ENCODE assay signal across 32 cellular contexts in genomic region chr6:96211341-96211740, GRCh38.
"Had no signal": no experiment of that assay in that cellular context is flagged by ENCODE, and none has a peak within 500 bp of the region (broad histone marks: within the 10 kb centered on the region; RNA-seq: fewer than 3 reads in every experiment).

No MANE protein-coding gene starts in this region.

- H3K27ac Mint-ChIP-seq: activated CD4-positive, alpha-beta memory T cell treated with anti-CD3 and anti-CD28 coated beads for 36 hours; activated CD4-positive, alpha-beta T cell treated with anti-CD3 and anti-CD28 coated beads for 36 hours; activated CD4-positive, alpha-beta T cell treated with anti-CD3 and anti-CD28 coated beads, Interleukin-2, amount 10 ng/mL, durations not matched to agents 24 days and 14 days; activated CD8-positive, alpha-beta memory T cell treated with anti-CD3 and anti-CD28 coated beads, Interleukin-2, amount 10 ng/mL, durations not matched to agents 7 days and 5 days; activated CD8-positive, alpha-beta T cell treated with anti-CD3 and anti-CD28 coated beads, Interleukin-2, amount 10 ng/mL, durations not matched to agents 7 days and 5 days; activated naive CD4-positive, alpha-beta T cell treated with anti-CD3 and anti-CD28 coated beads, Interleukin-2, amount 10 ng/mL, durations not matched to agents 7 days and 5 days; activated naive CD4-positive, alpha-beta T cell treated with anti-CD3 and anti-CD28 coated beads, Interleukin-2, amount 50 U/mL, for 72 hours; activated naive CD8-positive, alpha-beta T cell treated with anti-CD3 and anti-CD28 coated beads, Interleukin-2, amount 10 ng/mL, durations not matched to agents 7 days and 5 days; activated T-cell treated with anti-CD3 and anti-CD28 coated beads, Interleukin-2, amount 50 U/mL, for 24 hours had no signal

- H3K4me3 ChIP-seq: ascending aorta, breast epithelium, cardiac muscle cell, colonic mucosa, esophagus squamous epithelium, gastroesophageal sphincter had no signal

- DNase-seq: activated CD4-positive, alpha-beta memory T cell treated with anti-CD3 and anti-CD28 coated beads for 36 hours; activated CD4-positive, alpha-beta T cell treated with anti-CD3 and anti-CD28 coated beads for 36 hours; activated CD4-positive, alpha-beta T cell treated with anti-CD3 and anti-CD28 coated beads, Interleukin-2, amount 10 ng/mL, durations not matched to agents 24 days and 14 days; activated CD4-positive, CD25-positive, alpha-beta regulatory T cell; activated CD4-positive, CD25-positive, alpha-beta regulatory T cell treated with anti-CD3 and anti-CD28 coated beads, Interleukin-2, amount 50 U/mL, for 72 hours; activated CD8-positive, alpha-beta memory T cell treated with anti-CD3 and anti-CD28 coated beads, Interleukin-2, amount 10 ng/mL, durations not matched to agents 7 days and 5 days; activated CD8-positive, alpha-beta memory T cell treated with anti-CD3 and anti-CD28 coated beads, Interleukin-2, amount 50 U/mL, for 4 hours; activated CD8-positive, alpha-beta T cell treated with anti-CD3 and anti-CD28 coated beads, Interleukin-2, amount 10 ng/mL, durations not matched to agents 7 days and 5 days; activated gamma-delta T cell; activated naive CD4-positive, alpha-beta T cell; activated naive CD4-positive, alpha-beta T cell treated with anti-CD3 and anti-CD28 coated beads, Interleukin-2, amount 10 ng/mL, durations not matched to agents 7 days and 5 days; activated naive CD8-positive, alpha-beta T cell treated with anti-CD3 and anti-CD28 coated beads, Interleukin-2, amount 10 ng/mL, durations not matched to agents 7 days and 5 days; activated T-cell treated with anti-CD3 and anti-CD28 coated beads, Interleukin-2, amount 50 U/mL, for 24 hours; activated T-cell treated with anti-CD3 and anti-CD28 coated beads, Interleukin-2, amount 50 U/mL, for 72 hours; central memory CD4-positive, alpha-beta T cell; cerebellar nuclear complex; colonic mucosa; effector CD8-positive, alpha-beta T cell; esophagus squamous epithelium; foreskin melanocyte; head of caudate nucleus; T-helper 1 cell; T-helper 2 cell had no signal

- H3K27me3 ChIP-seq: ascending aorta, breast epithelium, cardiac muscle cell, colonic mucosa, esophagus squamous epithelium, gastroesophageal sphincter had no signal

- H3K36me3 ChIP-seq: ascending aorta, breast epithelium, cardiac muscle cell, colonic mucosa, esophagus squamous epithelium, gastroesophageal sphincter had no signal

- FAIRE-seq: endometrium, endothelial cell of umbilical vein had no signal

- H3K36me3 Mint-ChIP-seq: activated CD4-positive, alpha-beta memory T cell treated with anti-CD3 and anti-CD28 coated beads for 36 hours; activated CD8-positive, alpha-beta memory T cell treated with anti-CD3 and anti-CD28 coated beads, Interleukin-2, amount 10 ng/mL, durations not matched to agents 7 days and 5 days; activated naive CD4-positive, alpha-beta T cell treated with anti-CD3 and anti-CD28 coated beads, Interleukin-2, amount 10 ng/mL, durations not matched to agents 7 days and 5 days; activated naive CD4-positive, alpha-beta T cell treated with anti-CD3 and anti-CD28 coated beads, Interleukin-2, amount 50 U/mL, for 72 hours; activated naive CD8-positive, alpha-beta T cell treated with anti-CD3 and anti-CD28 coated beads, Interleukin-2, amount 10 ng/mL, durations not matched to agents 7 days and 5 days; brain had no signal

- H3K27ac ChIP-seq: ascending aorta, breast epithelium, cardiac muscle cell, colonic mucosa, epithelial cell of prostate, esophagus squamous epithelium, gastroesophageal sphincter had no signal

- H3K9me3 Mint-ChIP-seq: activated CD4-positive, alpha-beta memory T cell treated with anti-CD3 and anti-CD28 coated beads for 36 hours; activated CD4-positive, alpha-beta T cell treated with anti-CD3 and anti-CD28 coated beads, Interleukin-2, amount 10 ng/mL, durations not matched to agents 24 days and 14 days; activated naive CD4-positive, alpha-beta T cell treated with anti-CD3 and anti-CD28 coated beads, Interleukin-2, amount 10 ng/mL, durations not matched to agents 7 days and 5 days; activated naive CD4-positive, alpha-beta T cell treated with anti-CD3 and anti-CD28 coated beads, Interleukin-2, amount 50 U/mL, for 72 hours; activated naive CD8-positive, alpha-beta T cell treated with anti-CD3 and anti-CD28 coated beads, Interleukin-2, amount 10 ng/mL, durations not matched to agents 7 days and 5 days; activated T-cell treated with anti-CD3 and anti-CD28 coated beads, Interleukin-2, amount 50 U/mL, for 24 hours; activated T-cell treated with anti-CD3 and anti-CD28 coated beads, Interleukin-2, amount 50 U/mL, for 72 hours; brain had no signal

- H3K4me1 Mint-ChIP-seq: activated CD4-positive, alpha-beta T cell treated with anti-CD3 and anti-CD28 coated beads for 36 hours; activated CD4-positive, alpha-beta T cell treated with anti-CD3 and anti-CD28 coated beads, Interleukin-2, amount 10 ng/mL, durations not matched to agents 24 days and 14 days; activated CD8-positive, alpha-beta memory T cell treated with anti-CD3 and anti-CD28 coated beads, Interleukin-2, amount 10 ng/mL, durations not matched to agents 7 days and 5 days; activated naive CD4-positive, alpha-beta T cell treated with anti-CD3 and anti-CD28 coated beads, Interleukin-2, amount 10 ng/mL, durations not matched to agents 7 days and 5 days; activated naive CD8-positive, alpha-beta T cell treated with anti-CD3 and anti-CD28 coated beads, Interleukin-2, amount 10 ng/mL, durations not matched to agents 7 days and 5 days had no signal

- H3K4me1 ChIP-seq: ascending aorta, breast epithelium, colonic mucosa, esophagus squamous epithelium, gastroesophageal sphincter had no signal

- H3K9me3 ChIP-seq: ascending aorta, breast epithelium, colonic mucosa, esophagus squamous epithelium, gastroesophageal sphincter had no signal

- ATAC-seq: activated CD4-positive, alpha-beta T cell treated with anti-CD3 and anti-CD28 coated beads for 36 hours; activated CD8-positive, alpha-beta memory T cell treated with anti-CD3 and anti-CD28 coated beads, Interleukin-2, amount 10 ng/mL, durations not matched to agents 7 days and 5 days; activated CD8-positive, alpha-beta T cell treated with anti-CD3 and anti-CD28 coated beads, Interleukin-2, amount 10 ng/mL, durations not matched to agents 7 days and 5 days; activated naive CD4-positive, alpha-beta T cell treated with anti-CD3 and anti-CD28 coated beads, Interleukin-2, amount 50 U/mL, for 72 hours; activated T-cell treated with anti-CD3 and anti-CD28 coated beads, Interleukin-2, amount 50 U/mL, for 72 hours; gastroesophageal sphincter had no signal

- H3K4me3 Mint-ChIP-seq: activated CD4-positive, alpha-beta memory T cell treated with anti-CD3 and anti-CD28 coated beads for 36 hours; activated CD4-positive, alpha-beta T cell treated with anti-CD3 and anti-CD28 coated beads for 36 hours; activated CD4-positive, alpha-beta T cell treated with anti-CD3 and anti-CD28 coated beads, Interleukin-2, amount 10 ng/mL, durations not matched to agents 24 days and 14 days; activated CD8-positive, alpha-beta memory T cell treated with anti-CD3 and anti-CD28 coated beads, Interleukin-2, amount 10 ng/mL, durations not matched to agents 7 days and 5 days; activated CD8-positive, alpha-beta T cell treated with anti-CD3 and anti-CD28 coated beads, Interleukin-2, amount 10 ng/mL, durations not matched to agents 7 days and 5 days; activated naive CD4-positive, alpha-beta T cell treated with anti-CD3 and anti-CD28 coated beads, Interleukin-2, amount 10 ng/mL, durations not matched to agents 7 days and 5 days; activated naive CD8-positive, alpha-beta T cell treated with anti-CD3 and anti-CD28 coated beads, Interleukin-2, amount 10 ng/mL, durations not matched to agents 7 days and 5 days; activated T-cell treated with anti-CD3 and anti-CD28 coated beads, Interleukin-2, amount 50 U/mL, for 24 hours; activated T-cell treated with anti-CD3 and anti-CD28 coated beads, Interleukin-2, amount 50 U/mL, for 72 hours had no signal

- H3K27me3 Mint-ChIP-seq: activated CD4-positive, alpha-beta memory T cell treated with anti-CD3 and anti-CD28 coated beads for 36 hours; activated CD4-positive, alpha-beta T cell treated with anti-CD3 and anti-CD28 coated beads for 36 hours; activated CD4-positive, alpha-beta T cell treated with anti-CD3 and anti-CD28 coated beads, Interleukin-2, amount 10 ng/mL, durations not matched to agents 24 days and 14 days; activated CD8-positive, alpha-beta memory T cell treated with anti-CD3 and anti-CD28 coated beads, Interleukin-2, amount 10 ng/mL, durations not matched to agents 7 days and 5 days; activated naive CD4-positive, alpha-beta T cell treated with anti-CD3 and anti-CD28 coated beads, Interleukin-2, amount 10 ng/mL, durations not matched to agents 7 days and 5 days; activated naive CD8-positive, alpha-beta T cell treated with anti-CD3 and anti-CD28 coated beads, Interleukin-2, amount 10 ng/mL, durations not matched to agents 7 days and 5 days; activated T-cell treated with anti-CD3 and anti-CD28 coated beads, Interleukin-2, amount 50 U/mL, for 24 hours; brain had no signal
